ENCODE assay signal across 9 cellular contexts in the genomic region with DNA sequence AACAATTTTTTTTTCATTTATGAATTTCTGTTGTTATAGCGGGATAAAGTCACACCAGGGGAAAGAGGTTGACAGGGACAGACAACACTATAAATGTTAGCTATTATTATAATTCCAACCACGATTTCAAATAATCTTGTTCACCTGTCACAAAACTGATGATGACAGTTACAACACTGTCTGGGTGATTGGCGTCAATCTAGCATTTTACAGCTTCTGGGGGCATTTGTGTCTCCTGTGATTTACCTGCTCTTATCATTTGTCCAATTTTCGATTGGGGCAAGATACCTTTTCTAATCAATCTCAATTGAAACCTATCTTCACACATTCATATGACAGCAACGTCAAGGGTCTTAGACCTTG.
"Had no signal": no experiment of that assay in that cellular context is flagged by ENCODE, and none has a peak within 500 bp of the region (broad histone marks: within the 10 kb centered on the region; RNA-seq: fewer than 3 reads in every experiment).

No MANE protein-coding gene starts in this region.

- H3K9me3 ChIP-seq: colonic mucosa, gastroesophageal sphincter, right atrium auricular region had no signal

- H3K4me1 ChIP-seq: colonic mucosa had no signal

- H3K36me3 ChIP-seq: cardiac muscle cell, colonic mucosa, gastroesophageal sphincter, right atrium auricular region had no signal

- H3K27ac ChIP-seq: cardiac muscle cell, colonic mucosa had no signal

- H3K27me3 ChIP-seq: cardiac muscle cell, colonic mucosa, gastroesophageal sphincter, right atrium auricular region had no signal

- H3K4me3 ChIP-seq: cardiac muscle cell, colonic mucosa, gastroesophageal sphincter, right atrium auricular region had no signal

- DNase-seq: activated CD4-positive, CD25-positive, alpha-beta regulatory T cell treated with anti-CD3 and anti-CD28 coated beads, Interleukin-2, amount 50 U/mL, for 72 hours; activated T-cell treated with anti-CD3 and anti-CD28 coated beads, Interleukin-2, amount 50 U/mL, for 24 hours; colonic mucosa; naive B cell; stimulated activated naive B cell treated with anti-CD40 and anti-IgM and Interleukin-4, amounts not matched to agents 10 μg/mL and 1 μg/mL and 100 μg/mL, for 72 hours; T-helper 9 cell had no signal
